ENCODE assay signal across 9 cellular contexts in the genomic region with DNA sequence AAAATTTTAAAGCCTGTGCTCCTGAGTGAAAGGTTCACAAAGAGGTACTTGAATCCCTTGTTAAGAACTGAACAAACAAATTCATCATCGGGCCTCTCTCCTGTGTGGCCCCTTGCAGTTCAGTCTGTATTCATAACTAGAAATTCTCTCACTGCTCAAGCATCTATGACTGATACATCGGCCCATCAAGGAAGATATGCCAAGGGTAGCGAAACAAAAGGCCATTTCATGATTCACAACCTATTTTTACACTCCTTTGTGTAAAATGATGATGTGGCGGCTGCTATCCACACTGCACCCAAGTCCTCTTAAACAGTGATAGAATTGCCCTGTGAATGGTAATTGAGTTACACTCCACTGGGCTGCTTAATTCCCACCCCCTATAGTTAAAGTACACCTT.
DNase-seq lines count a peak whose midpoint lies in the region; ATAC-seq lines count a peak whose summit lies in the region.
"Had no signal": no experiment of that assay in that cellular context is flagged by ENCODE, and none has a peak within 500 bp of the region (broad histone marks: within the 10 kb centered on the region; RNA-seq: fewer than 3 reads in every experiment).

No MANE protein-coding gene starts in this region.

- intact Hi-C loops in left ventricle myocardium superior (cut with micrococcal nuclease), result no loop called here

- in situ Hi-C loops in ACHN (cut with HindIII; ENCODE audit: low pct_ligation_motif_present, low pct_unique_long_range_greater_than_20kb, low sequenced_read_pairs), result no loop called here

- peak; percentile 67 for DNase-seq in ACHN
- peak; percentile 79 for DNase-seq in RKO (ENCODE audit: low spot score)
- DNase-seq in left ventricle myocardium superior, result no peak
- DNase-seq in stimulated activated CD4-positive, alpha-beta T cell treated with anti-CD3 and anti-CD28 coated beads, Interleukin-4, amount 100 ng/mL, for 24 hours, result no peak
- no peak for DNase-seq in UCSD-AML1 (lab: John Stamatoyannopoulos, UW; ENCODE audit: unreplicated experiment)
- DNase-seq in NCI-H1694 (lab: John Stamatoyannopoulos, UW), result no peak
- DNase-seq: DND-41 had no signal

- ATAC-seq in HG02610 (IDR thresholded peaks at IDR 0.05; ENCODE audit: unreplicated experiment) (peak; percentile 76), left ventricle myocardium superior (peak; percentile 81), HG02981 (IDR thresholded peaks at IDR 0.05; ENCODE audit: unreplicated experiment) (no peak)

Comparison
In these comparisons a context has a peak if more than half of its experiments do, and no peak if none do; other contexts are left out.
1. DNase-seq: peak in ACHN (single experiment) and RKO (single experiment); none in left ventricle myocardium superior (single experiment), stimulated activated CD4-positive, alpha-beta T cell treated with anti-CD3 and anti-CD28 coated beads, Interleukin-4, amount 100 ng/mL, for 24 hours (single experiment), UCSD-AML1 (single experiment) and NCI-H1694 (single experiment).